In genomic region chr5:156735477-156735876, GRCh38 we compare ENCODE assay signal across 21 cellular contexts.
A peak's percentile ranks its signal among the peaks of the same experiment; 100 is the strongest.
DNase-seq lines count a peak whose midpoint lies in the region; ATAC-seq, FAIRE-seq and TF ChIP-seq lines count a peak whose summit lies in the region.
"Had no signal": no experiment of that assay in that cellular context is flagged by ENCODE, and none has a peak within 500 bp of the region (broad histone marks: within the 10 kb centered on the region; RNA-seq: fewer than 3 reads in every experiment).

No MANE protein-coding gene starts in this region.

- H4K20me1 ChIP-seq in GM23338 (replicated peaks; ENCODE audit: insufficient read depth) (no peaks in the 10 kb centered on the region), H1 (replicated peaks in 1 of 2; ENCODE audit: control insufficient read depth in 1 of 2, insufficient read depth in 2 of 2, low read length in 2 of 2) (no peaks in the 10 kb centered on the region), neural progenitor cell (ENCODE audit: low read depth) (no peaks in the 10 kb centered on the region)
- H4K20me1 ChIP-seq: BLaER1 treated with 17β-estradiol and CSF1 and Interleukin-3, amounts not matched to agents 10 nM and 100 nM had no signal

- H3K9me3 ChIP-seq in H1 (ENCODE audit: insufficient read depth in 2 of 2, low read depth in 1 of 2, low read length in 1 of 2) (no peaks in the 10 kb centered on the region; a peak in 1 of 4 replicates), neural progenitor cell (ENCODE audit: low read depth) (no peaks in the 10 kb centered on the region)
- H3K9me3 ChIP-seq: A549; BLaER1 treated with 17β-estradiol and CSF1 and Interleukin-3, amounts not matched to agents 10 nM and 100 nM; Caco-2 had no signal

- POLR2A ChIA-PET in H1 (lab: Charles Lee; ENCODE audit: partially characterized antibody), result interaction anchor here (0.6 kb wide), 1 partner anchor 306 kb away, joined by 3 read pairs; no protein-coding TSS in a partner anchor

- no peaks in the 10 kb centered on the region for H3F3A ChIP-seq in GM23338 (replicated peaks; ENCODE audit: low read depth)
- no peaks in the 10 kb centered on the region for H3F3A ChIP-seq in neural progenitor cell (ENCODE audit: low read depth)

- peaks cover 4% of the 10 kb centered on the region for H3K9me2 ChIP-seq in GM23338 (ENCODE audit: insufficient read depth)

- no peak for TF ChIP-seq CTCF in GM23338 (conservative IDR thresholded peaks at IDR 0.05; ENCODE audit: low read depth in 2 of 2)
- TF ChIP-seq CTCF in H1 (IDR thresholded peaks at IDR 0.05; ENCODE audit: control extremely low read depth in 1 of 3, insufficient read depth in 1 of 3, low read depth in 1 of 3, low read length in 3 of 3), result no peak
- TF ChIP-seq CTCF in neural progenitor cell (IDR thresholded peaks at IDR 0.05), result no peak

- H3K4me1 ChIP-seq in GM23338 (ENCODE audit: insufficient read depth) (no peaks in the 10 kb centered on the region), H1 (replicated peaks in 1 of 4; ENCODE audit: control insufficient read depth in 3 of 4, insufficient read depth in 4 of 4, low read length in 3 of 4) (no peaks in the 10 kb centered on the region; a peak in 1 of 7 replicates), neural progenitor cell (no peaks in the 10 kb centered on the region)
- H3K4me1 ChIP-seq: A549; BLaER1 treated with 17β-estradiol and CSF1 and Interleukin-3, amounts not matched to agents 10 nM and 100 nM; Caco-2 had no signal

- no peak overlapping the region for H2BK120ac ChIP-seq in H1 (replicated peaks; ENCODE audit: low read depth, low read length)

- no peak overlapping the region for H2BK20ac ChIP-seq in H1 (ENCODE audit: low read length)

- no peaks in the 10 kb centered on the region for H3K27me3 ChIP-seq in GM23338 (ENCODE audit: insufficient read depth)
- no peaks in the 10 kb centered on the region for H3K27me3 ChIP-seq in H1 (replicated peaks in 1 of 4; ENCODE audit: control insufficient read depth in 3 of 4, extremely low read depth in 1 of 4, insufficient read depth in 3 of 4, low read length in 3 of 4)
- no peaks in the 10 kb centered on the region for H3K27me3 ChIP-seq in neural progenitor cell
- H3K27me3 ChIP-seq: BLaER1 treated with 17β-estradiol and CSF1 and Interleukin-3, amounts not matched to agents 10 nM and 100 nM had no signal

- H3K27ac ChIP-seq in GM23338 (ENCODE audit: low read depth) (no peak overlapping the region), H1 (ENCODE audit: low read depth, low read length) (no peak overlapping the region), neural progenitor cell (no peak overlapping the region)
- H3K27ac ChIP-seq: 22Rv1; A549; BLaER1 treated with 17β-estradiol and CSF1 and Interleukin-3, amounts not matched to agents 10 nM and 100 nM; C4-2B had no signal

- TF ChIP-seq POLR2A in H1 (IDR thresholded peaks at IDR 0.05; ENCODE audit: control extremely low read depth in 1 of 2, low read depth in 2 of 2, low read length in 2 of 2), result no peak

- H2AK5ac ChIP-seq in H1 (ENCODE audit: low read depth, low read length), result no peak overlapping the region

- no peak for TF ChIP-seq EP300 in H1 (IDR thresholded peaks at IDR 0.05; ENCODE audit: borderline replicate concordance in 1 of 2, low read depth in 2 of 2, low read length in 2 of 2)

- no peak overlapping the region for H3K23ac ChIP-seq in H1 (ENCODE audit: insufficient read length)

- no peaks in the 10 kb centered on the region for H3K36me3 Mint-ChIP-seq in GM23338 (ENCODE audit: low read depth)
- no peaks in the 10 kb centered on the region for H3K36me3 Mint-ChIP-seq in neural progenitor cell
- H3K36me3 Mint-ChIP-seq: CD8-positive, alpha-beta T cell had no signal

- no peaks in the 10 kb centered on the region for H3K4me1 Mint-ChIP-seq in GM23338
- peaks cover 6% of the 10 kb centered on the region for H3K4me1 Mint-ChIP-seq in neural progenitor cell
- H3K4me1 Mint-ChIP-seq: B cell had no signal

- H4K5ac ChIP-seq in H1 (ENCODE audit: insufficient read length, low read depth, low read length), result no peak overlapping the region

- H3K4me2 ChIP-seq in GM23338, result no peak overlapping the region
- H3K4me2 ChIP-seq in H1 (ENCODE audit: insufficient read depth in 1 of 2, low read depth in 2 of 2, low read length in 2 of 2), result no peak overlapping the region
- no peak overlapping the region for H3K4me2 ChIP-seq in neural progenitor cell
- H3K4me2 ChIP-seq: A549; BLaER1 treated with 17β-estradiol and CSF1 and Interleukin-3, amounts not matched to agents 10 nM and 100 nM had no signal

- no peak overlapping the region for H3K4ac ChIP-seq in H1 (replicated peaks; ENCODE audit: insufficient read length, low read depth, low read length)

- H2BK12ac ChIP-seq in H1 (ENCODE audit: low read depth, low read length), result no peak overlapping the region

- DNase-seq in GM23338 (ENCODE audit: low spot score), result no peak
- DNase-seq in H1 (ENCODE audit: low read depth in 1 of 2, low spot score in 2 of 2), result no peak
- no peak for DNase-seq in neural progenitor cell (ENCODE audit: low spot score)
- DNase-seq: AML-193; Caco-2; Calu3; CD4-positive, alpha-beta T cell; CD8-positive, alpha-beta T cell; DMS79 treated with DMSO at 0.1 percent for 48 hours; GF-D8 had no signal

- H3K14ac ChIP-seq in H1 (ENCODE audit: insufficient read length), result no peak overlapping the region

- H3K23me2 ChIP-seq in H1 (ENCODE audit: low read depth, low read length), result no peaks in the 10 kb centered on the region

- no peak overlapping the region for H4K91ac ChIP-seq in H1 (replicated peaks; ENCODE audit: insufficient read length, low read length)

- CTCF ChIA-PET in H1 (lab: Charles Lee; ENCODE audit: partially characterized antibody), result interaction anchor here (0.7 to 1.7 kb wide), 3 partner anchors 8 to 200 kb away, joined by 3 to 4 read pairs (median 3); no protein-coding TSS in a partner anchor

- H3K4me3 ChIP-seq in GM23338, result no peak overlapping the region
- H3K4me3 ChIP-seq in H1 (ENCODE audit: extremely low read depth in 1 of 4, insufficient read depth in 2 of 4, low read depth in 3 of 4, low read length in 4 of 4), result no peak overlapping the region
- H3K4me3 ChIP-seq in neural progenitor cell, result no peak overlapping the region
- H3K4me3 ChIP-seq: A549; BLaER1 treated with 17β-estradiol and CSF1 and Interleukin-3, amounts not matched to agents 10 nM and 100 nM had no signal

- H3K79me1 ChIP-seq in H1 (ENCODE audit: low read depth, low read length), result no peaks in the 10 kb centered on the region

- peak overlapping the region; percentile 58; the same call in 1 of the 2 replicates for H2AFZ ChIP-seq in GM23338
- peak overlapping the region; percentile 53; the same call in 1 of the 2 replicates for H2AFZ ChIP-seq in H1 (ENCODE audit: low read length)
- peak overlapping the region; percentile 17 for H2AFZ ChIP-seq in neural progenitor cell (replicated peaks)

- H3K9me3 Mint-ChIP-seq in GM23338 (no peaks in the 10 kb centered on the region), neural progenitor cell (no peaks in the 10 kb centered on the region)
- H3K9me3 Mint-ChIP-seq: CD4-positive, alpha-beta T cell; CD8-positive, alpha-beta T cell had no signal

- H3K79me2 ChIP-seq in GM23338 (replicated peaks; ENCODE audit: insufficient read depth) (no peaks in the 10 kb centered on the region), H1 (ENCODE audit: control insufficient read depth in 1 of 2, insufficient read depth in 2 of 2, low read length in 2 of 2) (no peaks in the 10 kb centered on the region), neural progenitor cell (ENCODE audit: low read depth) (no peaks in the 10 kb centered on the region)

- 93% methylated on average over 3 of the region's 3 CpGs; no CpG with 5 or more reads in 1 of the 2 experiments for WGBS in H1 (ENCODE audit: extremely low coverage in 1 of 2, insufficient coverage in 1 of 2, insufficient read length in 1 of 2, insufficient replicate concordance in 2 of 2, low coverage in 1 of 2, low lambda C conversion rate in 2 of 2, missing lambda C conversion rate in 1 of 2), 2 experiments

- H3K27me3 Mint-ChIP-seq in GM23338 (ENCODE audit: insufficient read depth, low read depth, poor library complexity), result no peaks in the 10 kb centered on the region
- H3K27me3 Mint-ChIP-seq in neural progenitor cell (ENCODE audit: insufficient read depth, low read depth), result no peaks in the 10 kb centered on the region

- H2BK15ac ChIP-seq in H1 (ENCODE audit: low read length), result no peak overlapping the region

- no peaks in the 10 kb centered on the region for H3K36me3 ChIP-seq in GM23338 (ENCODE audit: insufficient read depth)
- H3K36me3 ChIP-seq in H1 (ENCODE audit: control insufficient read depth in 2 of 4, insufficient read depth in 4 of 4, low read length in 3 of 4), result no peaks in the 10 kb centered on the region
- no peaks in the 10 kb centered on the region for H3K36me3 ChIP-seq in neural progenitor cell
- H3K36me3 ChIP-seq: BLaER1 treated with 17β-estradiol and CSF1 and Interleukin-3, amounts not matched to agents 10 nM and 100 nM had no signal

- no peak for FAIRE-seq in H1 (lab: Jason Lieb, UNC)
- FAIRE-seq: A549, D721Med, G401.6, GM12891, GM19239 had no signal

- TF ChIP-seq RAD21 in H1 (IDR thresholded peaks at IDR 0.05 in 1 of 2, conservative IDR thresholded peaks at IDR 0.05 in 1 of 2; ENCODE audit: low read depth in 2 of 2, low read length in 2 of 2), result no peak

- H4K8ac ChIP-seq in H1 (ENCODE audit: extremely low read depth, insufficient read depth, low read length), result no peak overlapping the region

- H3K27ac Mint-ChIP-seq in GM23338 (no peak overlapping the region), neural progenitor cell (no peak overlapping the region)
- H3K27ac Mint-ChIP-seq: B cell; CD4-positive, alpha-beta T cell; CD8-positive, alpha-beta T cell had no signal

- H3K56ac ChIP-seq in H1 (replicated peaks; ENCODE audit: insufficient read length, low read depth, low read length), result no peak overlapping the region

- H2BK5ac ChIP-seq in H1 (ENCODE audit: low read depth, low read length), result no peak overlapping the region

- H3K18ac ChIP-seq in H1 (ENCODE audit: extremely low read depth, low read length), result no peak overlapping the region

- ATAC-seq in GM23338 (no peak), HG02884 (IDR thresholded peaks at IDR 0.05; ENCODE audit: unreplicated experiment) (no peak), GM19395 (IDR thresholded peaks at IDR 0.05; ENCODE audit: unreplicated experiment) (no peak)
- ATAC-seq: A549; CD8-positive, alpha-beta T cell had no signal

- no peak overlapping the region for H3K9ac ChIP-seq in H1 (replicated peaks in 1 of 4; ENCODE audit: extremely low read depth in 1 of 4, low read depth in 3 of 4, low read length in 3 of 4)
- H3K9ac ChIP-seq in neural progenitor cell, result no peak overlapping the region
- H3K9ac ChIP-seq: BLaER1 treated with 17β-estradiol and CSF1 and Interleukin-3, amounts not matched to agents 10 nM and 100 nM had no signal

- H3K4me3 Mint-ChIP-seq in GM23338 (no peak overlapping the region), neural progenitor cell (no peak overlapping the region)
- H3K4me3 Mint-ChIP-seq: B cell; CD4-positive, alpha-beta T cell; CD8-positive, alpha-beta T cell had no signal

TF ChIP-seq in GM23338, 12 proteins besides CTCF, POLR2A, EP300 and RAD21 (continues in another document):
- TF ChIP-seq EZH2phosphoT487 (IDR thresholded peaks at IDR 0.05; ENCODE audit: unreplicated experiment), result no peak

TF ChIP-seq in H1, 55 proteins besides CTCF, POLR2A, EP300 and RAD21 (continues in another document):
- no peak for TF ChIP-seq SIRT6 (IDR thresholded peaks at IDR 0.05; ENCODE audit: low read length)
- no peak for TF ChIP-seq MAX (IDR thresholded peaks at IDR 0.05)
